ENCODE assay signal across 1 cellular context in the genomic region with DNA sequence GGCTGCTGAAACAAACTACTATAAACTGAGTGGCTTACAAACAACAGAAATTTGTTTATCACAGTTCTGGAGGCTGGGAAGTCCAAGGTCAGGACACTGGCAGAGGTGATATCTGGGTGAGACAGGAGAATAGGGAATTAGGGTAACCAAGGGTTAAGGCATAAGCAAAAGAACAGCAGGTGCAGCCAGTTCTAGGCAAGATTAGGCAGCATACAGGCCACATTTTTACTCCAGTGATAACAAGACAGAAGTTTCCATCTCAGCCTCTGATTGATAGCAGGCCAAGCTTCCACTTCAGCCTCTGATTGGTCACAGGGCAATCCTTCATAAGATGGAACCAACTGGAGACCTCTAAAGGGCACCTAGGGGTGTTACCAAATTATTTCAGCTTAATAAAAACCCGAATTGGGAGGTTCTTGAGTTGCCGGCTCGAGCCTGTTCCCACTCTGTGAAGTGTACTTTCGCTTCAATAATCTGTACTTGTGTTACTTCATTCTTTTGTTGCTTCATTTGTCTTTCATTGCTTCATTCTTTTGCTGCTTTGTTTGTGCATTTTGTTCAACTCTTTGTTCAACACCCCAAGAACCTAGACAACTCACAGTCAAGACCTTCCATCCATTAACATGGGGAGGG.
A peak's percentile ranks its signal among the peaks of the same experiment; 100 is the strongest.
TF ChIP-seq lines count a peak whose summit lies in the region.

No MANE protein-coding gene starts in this region.

TF ChIP-seq in K562, 482 proteins besides CTCF, POLR2A, EP300 and RAD21 (continued from another document and continues in another):
- TF ChIP-seq, protein P1, sequence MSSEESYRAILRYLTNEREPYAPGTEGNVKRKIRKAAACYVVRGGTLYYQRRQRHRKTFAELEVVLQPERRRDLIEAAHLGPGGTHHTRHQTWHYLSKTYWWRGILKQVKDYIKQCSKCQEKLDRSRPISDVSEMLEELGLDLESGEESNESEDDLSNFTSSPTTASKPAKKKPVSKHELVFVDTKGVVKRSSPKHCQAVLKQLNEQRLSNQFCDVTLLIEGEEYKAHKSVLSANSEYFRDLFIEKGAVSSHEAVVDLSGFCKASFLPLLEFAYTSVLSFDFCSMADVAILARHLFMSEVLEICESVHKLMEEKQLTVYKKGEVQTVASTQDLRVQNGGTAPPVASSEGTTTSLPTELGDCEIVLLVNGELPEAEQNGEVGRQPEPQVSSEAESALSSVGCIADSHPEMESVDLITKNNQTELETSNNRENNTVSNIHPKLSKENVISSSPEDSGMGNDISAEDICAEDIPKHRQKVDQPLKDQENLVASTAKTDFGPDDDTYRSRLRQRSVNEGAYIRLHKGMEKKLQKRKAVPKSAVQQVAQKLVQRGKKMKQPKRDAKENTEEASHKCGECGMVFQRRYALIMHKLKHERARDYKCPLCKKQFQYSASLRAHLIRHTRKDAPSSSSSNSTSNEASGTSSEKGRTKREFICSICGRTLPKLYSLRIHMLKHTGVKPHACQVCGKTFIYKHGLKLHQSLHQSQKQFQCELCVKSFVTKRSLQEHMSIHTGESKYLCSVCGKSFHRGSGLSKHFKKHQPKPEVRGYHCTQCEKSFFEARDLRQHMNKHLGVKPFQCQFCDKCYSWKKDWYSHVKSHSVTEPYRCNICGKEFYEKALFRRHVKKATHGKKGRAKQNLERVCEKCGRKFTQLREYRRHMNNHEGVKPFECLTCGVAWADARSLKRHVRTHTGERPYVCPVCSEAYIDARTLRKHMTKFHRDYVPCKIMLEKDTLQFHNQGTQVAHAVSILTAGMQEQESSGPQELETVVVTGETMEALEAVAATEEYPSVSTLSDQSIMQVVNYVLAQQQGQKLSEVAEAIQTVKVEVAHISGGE (CRISPR knock-in tag; IDR thresholded peaks at IDR 0.05): 0 out of 6 replicates have a peak, but pooled peaks of 1 of the 3 experiments have one; percentile 21
- TF ChIP-seq L3MBTL2 (IDR thresholded peaks at IDR 0.05) (no peak), CHCHD3 (CRISPR knock-in tag; IDR thresholded peaks at IDR 0.05) (no peak), RBM25 (IDR thresholded peaks at IDR 0.05; ENCODE audit: low read depth, low read length, severe bottlenecking) (peak; percentile 36), ZC3H8 (IDR thresholded peaks at IDR 0.05) (no peak), NFIX (CRISPR knock-in tag; IDR thresholded peaks at IDR 0.05; ENCODE audit: low read depth) (no peak), NFE2 (IDR thresholded peaks at IDR 0.05; ENCODE audit: low read depth) (no peak), CBFA2T2 (conservative IDR thresholded peaks at IDR 0.05) (peak; percentile 85), ZNF57 (CRISPR knock-in tag; IDR thresholded peaks at IDR 0.05) (no peak), ZNF589 (CRISPR knock-in tag; IDR thresholded peaks at IDR 0.05; ENCODE audit: low read depth) (no peak), KDM1A (IDR thresholded peaks at IDR 0.05) (peak; percentile 25 to 46; a peak in 2 of 4 replicates), PML (IDR thresholded peaks at IDR 0.05; ENCODE audit: low read length) (0 out of 2 replicates have a peak, but pooled peaks have one; percentile 26), SRSF1 (IDR thresholded peaks at IDR 0.05; ENCODE audit: low read depth, low read length) (no peak), NFYB (IDR thresholded peaks at IDR 0.05; ENCODE audit: extremely low read depth, insufficient read length) (peak; percentile 45), BRCA1 (IDR thresholded peaks at IDR 0.05) (no peak), BRCA1 (CRISPR knock-in tag; IDR thresholded peaks at IDR 0.05) (no peak), NFRKB (IDR thresholded peaks at IDR 0.05; ENCODE audit: low read depth) (no peak), CBX1 (IDR thresholded peaks at IDR 0.05; ENCODE audit: low read depth) (no peak), HCFC1 (IDR thresholded peaks at IDR 0.05; ENCODE audit: low read depth, low read length) (no peak), GATA2 (CRISPR knock-in tag; IDR thresholded peaks at IDR 0.05) (peak; percentile 55), FOXK1 (CRISPR knock-in tag; IDR thresholded peaks at IDR 0.05; ENCODE audit: borderline replicate concordance) (no peak), MTA2 (IDR thresholded peaks at IDR 0.05; ENCODE audit: low read depth) (peak; percentile 74), NFATC3 (IDR thresholded peaks at IDR 0.05) (0 out of 2 replicates have a peak, but pooled peaks have one; percentile 57), PTTG1 (tag; IDR thresholded peaks at IDR 0.05; ENCODE audit: low read depth) (no peak), TAL1 (IDR thresholded peaks at IDR 0.05) (peak; percentile 81), ATF7 (IDR thresholded peaks at IDR 0.05) (no peak), ZNF263 (CRISPR knock-in tag; IDR thresholded peaks at IDR 0.05; ENCODE audit: borderline replicate concordance) (no peak), ZNF124 (CRISPR knock-in tag; IDR thresholded peaks at IDR 0.05) (no peak), ZNF23 (CRISPR knock-in tag; IDR thresholded peaks at IDR 0.05) (no peak), ZNF184 (CRISPR knock-in tag; IDR thresholded peaks at IDR 0.05) (no peak), FOSL1 (tag; conservative IDR thresholded peaks at IDR 0.05) (no peak)
- TF ChIP-seq, protein P2, sequence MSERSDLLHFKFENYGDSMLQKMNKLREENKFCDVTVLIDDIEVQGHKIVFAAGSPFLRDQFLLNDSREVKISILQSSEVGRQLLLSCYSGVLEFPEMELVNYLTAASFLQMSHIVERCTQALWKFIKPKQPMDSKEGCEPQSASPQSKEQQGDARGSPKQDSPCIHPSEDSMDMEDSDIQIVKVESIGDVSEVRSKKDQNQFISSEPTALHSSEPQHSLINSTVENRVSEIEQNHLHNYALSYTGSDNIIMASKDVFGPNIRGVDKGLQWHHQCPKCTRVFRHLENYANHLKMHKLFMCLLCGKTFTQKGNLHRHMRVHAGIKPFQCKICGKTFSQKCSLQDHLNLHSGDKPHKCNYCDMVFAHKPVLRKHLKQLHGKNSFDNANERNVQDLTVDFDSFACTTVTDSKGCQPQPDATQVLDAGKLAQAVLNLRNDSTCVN (CRISPR knock-in tag; IDR thresholded peaks at IDR 0.05): no peak
- TF ChIP-seq, protein P3, sequence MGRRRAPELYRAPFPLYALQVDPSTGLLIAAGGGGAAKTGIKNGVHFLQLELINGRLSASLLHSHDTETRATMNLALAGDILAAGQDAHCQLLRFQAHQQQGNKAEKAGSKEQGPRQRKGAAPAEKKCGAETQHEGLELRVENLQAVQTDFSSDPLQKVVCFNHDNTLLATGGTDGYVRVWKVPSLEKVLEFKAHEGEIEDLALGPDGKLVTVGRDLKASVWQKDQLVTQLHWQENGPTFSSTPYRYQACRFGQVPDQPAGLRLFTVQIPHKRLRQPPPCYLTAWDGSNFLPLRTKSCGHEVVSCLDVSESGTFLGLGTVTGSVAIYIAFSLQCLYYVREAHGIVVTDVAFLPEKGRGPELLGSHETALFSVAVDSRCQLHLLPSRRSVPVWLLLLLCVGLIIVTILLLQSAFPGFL (CRISPR knock-in tag; IDR thresholded peaks at IDR 0.05): no peak
- TF ChIP-seq, protein P4, sequence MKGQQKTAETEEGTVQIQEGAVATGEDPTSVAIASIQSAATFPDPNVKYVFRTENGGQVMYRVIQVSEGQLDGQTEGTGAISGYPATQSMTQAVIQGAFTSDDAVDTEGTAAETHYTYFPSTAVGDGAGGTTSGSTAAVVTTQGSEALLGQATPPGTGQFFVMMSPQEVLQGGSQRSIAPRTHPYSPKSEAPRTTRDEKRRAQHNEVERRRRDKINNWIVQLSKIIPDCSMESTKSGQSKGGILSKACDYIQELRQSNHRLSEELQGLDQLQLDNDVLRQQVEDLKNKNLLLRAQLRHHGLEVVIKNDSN (CRISPR knock-in tag; IDR thresholded peaks at IDR 0.05): no peak
- TF ChIP-seq, protein P5, sequence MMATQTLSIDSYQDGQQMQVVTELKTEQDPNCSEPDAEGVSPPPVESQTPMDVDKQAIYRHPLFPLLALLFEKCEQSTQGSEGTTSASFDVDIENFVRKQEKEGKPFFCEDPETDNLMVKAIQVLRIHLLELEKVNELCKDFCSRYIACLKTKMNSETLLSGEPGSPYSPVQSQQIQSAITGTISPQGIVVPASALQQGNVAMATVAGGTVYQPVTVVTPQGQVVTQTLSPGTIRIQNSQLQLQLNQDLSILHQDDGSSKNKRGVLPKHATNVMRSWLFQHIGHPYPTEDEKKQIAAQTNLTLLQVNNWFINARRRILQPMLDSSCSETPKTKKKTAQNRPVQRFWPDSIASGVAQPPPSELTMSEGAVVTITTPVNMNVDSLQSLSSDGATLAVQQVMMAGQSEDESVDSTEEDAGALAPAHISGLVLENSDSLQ (IDR thresholded peaks at IDR 0.05): peak; percentile 91
- TF ChIP-seq, protein P6, sequence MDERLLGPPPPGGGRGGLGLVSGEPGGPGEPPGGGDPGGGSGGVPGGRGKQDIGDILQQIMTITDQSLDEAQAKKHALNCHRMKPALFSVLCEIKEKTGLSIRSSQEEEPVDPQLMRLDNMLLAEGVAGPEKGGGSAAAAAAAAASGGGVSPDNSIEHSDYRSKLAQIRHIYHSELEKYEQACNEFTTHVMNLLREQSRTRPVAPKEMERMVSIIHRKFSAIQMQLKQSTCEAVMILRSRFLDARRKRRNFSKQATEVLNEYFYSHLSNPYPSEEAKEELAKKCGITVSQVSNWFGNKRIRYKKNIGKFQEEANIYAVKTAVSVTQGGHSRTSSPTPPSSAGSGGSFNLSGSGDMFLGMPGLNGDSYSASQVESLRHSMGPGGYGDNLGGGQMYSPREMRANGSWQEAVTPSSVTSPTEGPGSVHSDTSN (CRISPR knock-in tag; IDR thresholded peaks at IDR 0.05; ENCODE audit: low read depth): no peak
- TF ChIP-seq, protein P6 (tag; conservative IDR thresholded peaks at IDR 0.05; ENCODE audit: low read depth): peak; percentile 80
- TF ChIP-seq, protein P7, sequence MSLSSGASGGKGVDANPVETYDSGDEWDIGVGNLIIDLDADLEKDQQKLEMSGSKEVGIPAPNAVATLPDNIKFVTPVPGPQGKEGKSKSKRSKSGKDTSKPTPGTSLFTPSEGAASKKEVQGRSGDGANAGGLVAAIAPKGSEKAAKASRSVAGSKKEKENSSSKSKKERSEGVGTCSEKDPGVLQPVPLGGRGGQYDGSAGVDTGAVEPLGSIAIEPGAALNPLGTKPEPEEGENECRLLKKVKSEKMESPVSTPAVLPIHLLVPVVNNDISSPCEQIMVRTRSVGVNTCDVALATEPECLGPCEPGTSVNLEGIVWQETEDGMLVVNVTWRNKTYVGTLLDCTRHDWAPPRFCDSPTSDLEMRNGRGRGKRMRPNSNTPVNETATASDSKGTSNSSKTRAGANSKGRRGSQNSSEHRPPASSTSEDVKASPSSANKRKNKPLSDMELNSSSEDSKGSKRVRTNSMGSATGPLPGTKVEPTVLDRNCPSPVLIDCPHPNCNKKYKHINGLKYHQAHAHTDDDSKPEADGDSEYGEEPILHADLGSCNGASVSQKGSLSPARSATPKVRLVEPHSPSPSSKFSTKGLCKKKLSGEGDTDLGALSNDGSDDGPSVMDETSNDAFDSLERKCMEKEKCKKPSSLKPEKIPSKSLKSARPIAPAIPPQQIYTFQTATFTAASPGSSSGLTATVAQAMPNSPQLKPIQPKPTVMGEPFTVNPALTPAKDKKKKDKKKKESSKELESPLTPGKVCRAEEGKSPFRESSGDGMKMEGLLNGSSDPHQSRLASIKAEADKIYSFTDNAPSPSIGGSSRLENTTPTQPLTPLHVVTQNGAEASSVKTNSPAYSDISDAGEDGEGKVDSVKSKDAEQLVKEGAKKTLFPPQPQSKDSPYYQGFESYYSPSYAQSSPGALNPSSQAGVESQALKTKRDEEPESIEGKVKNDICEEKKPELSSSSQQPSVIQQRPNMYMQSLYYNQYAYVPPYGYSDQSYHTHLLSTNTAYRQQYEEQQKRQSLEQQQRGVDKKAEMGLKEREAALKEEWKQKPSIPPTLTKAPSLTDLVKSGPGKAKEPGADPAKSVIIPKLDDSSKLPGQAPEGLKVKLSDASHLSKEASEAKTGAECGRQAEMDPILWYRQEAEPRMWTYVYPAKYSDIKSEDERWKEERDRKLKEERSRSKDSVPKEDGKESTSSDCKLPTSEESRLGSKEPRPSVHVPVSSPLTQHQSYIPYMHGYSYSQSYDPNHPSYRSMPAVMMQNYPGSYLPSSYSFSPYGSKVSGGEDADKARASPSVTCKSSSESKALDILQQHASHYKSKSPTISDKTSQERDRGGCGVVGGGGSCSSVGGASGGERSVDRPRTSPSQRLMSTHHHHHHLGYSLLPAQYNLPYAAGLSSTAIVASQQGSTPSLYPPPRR (CRISPR knock-in tag; IDR thresholded peaks at IDR 0.05; ENCODE audit: borderline replicate concordance): no peak
- TF ChIP-seq, protein P8, sequence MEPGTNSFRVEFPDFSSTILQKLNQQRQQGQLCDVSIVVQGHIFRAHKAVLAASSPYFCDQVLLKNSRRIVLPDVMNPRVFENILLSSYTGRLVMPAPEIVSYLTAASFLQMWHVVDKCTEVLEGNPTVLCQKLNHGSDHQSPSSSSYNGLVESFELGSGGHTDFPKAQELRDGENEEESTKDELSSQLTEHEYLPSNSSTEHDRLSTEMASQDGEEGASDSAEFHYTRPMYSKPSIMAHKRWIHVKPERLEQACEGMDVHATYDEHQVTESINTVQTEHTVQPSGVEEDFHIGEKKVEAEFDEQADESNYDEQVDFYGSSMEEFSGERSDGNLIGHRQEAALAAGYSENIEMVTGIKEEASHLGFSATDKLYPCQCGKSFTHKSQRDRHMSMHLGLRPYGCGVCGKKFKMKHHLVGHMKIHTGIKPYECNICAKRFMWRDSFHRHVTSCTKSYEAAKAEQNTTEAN (CRISPR knock-in tag; IDR thresholded peaks at IDR 0.05): no peak
- TF ChIP-seq, protein P9, sequence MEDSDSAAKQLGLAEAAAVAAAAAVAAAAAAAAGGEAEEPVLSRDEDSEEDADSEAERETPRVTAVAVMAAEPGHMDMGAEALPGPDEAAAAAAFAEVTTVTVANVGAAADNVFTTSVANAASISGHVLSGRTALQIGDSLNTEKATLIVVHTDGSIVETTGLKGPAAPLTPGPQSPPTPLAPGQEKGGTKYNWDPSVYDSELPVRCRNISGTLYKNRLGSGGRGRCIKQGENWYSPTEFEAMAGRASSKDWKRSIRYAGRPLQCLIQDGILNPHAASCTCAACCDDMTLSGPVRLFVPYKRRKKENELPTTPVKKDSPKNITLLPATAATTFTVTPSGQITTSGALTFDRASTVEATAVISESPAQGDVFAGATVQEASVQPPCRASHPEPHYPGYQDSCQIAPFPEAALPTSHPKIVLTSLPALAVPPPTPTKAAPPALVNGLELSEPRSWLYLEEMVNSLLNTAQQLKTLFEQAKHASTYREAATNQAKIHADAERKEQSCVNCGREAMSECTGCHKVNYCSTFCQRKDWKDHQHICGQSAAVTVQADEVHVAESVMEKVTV (CRISPR knock-in tag; IDR thresholded peaks at IDR 0.05): no peak
- TF ChIP-seq, protein P10, sequence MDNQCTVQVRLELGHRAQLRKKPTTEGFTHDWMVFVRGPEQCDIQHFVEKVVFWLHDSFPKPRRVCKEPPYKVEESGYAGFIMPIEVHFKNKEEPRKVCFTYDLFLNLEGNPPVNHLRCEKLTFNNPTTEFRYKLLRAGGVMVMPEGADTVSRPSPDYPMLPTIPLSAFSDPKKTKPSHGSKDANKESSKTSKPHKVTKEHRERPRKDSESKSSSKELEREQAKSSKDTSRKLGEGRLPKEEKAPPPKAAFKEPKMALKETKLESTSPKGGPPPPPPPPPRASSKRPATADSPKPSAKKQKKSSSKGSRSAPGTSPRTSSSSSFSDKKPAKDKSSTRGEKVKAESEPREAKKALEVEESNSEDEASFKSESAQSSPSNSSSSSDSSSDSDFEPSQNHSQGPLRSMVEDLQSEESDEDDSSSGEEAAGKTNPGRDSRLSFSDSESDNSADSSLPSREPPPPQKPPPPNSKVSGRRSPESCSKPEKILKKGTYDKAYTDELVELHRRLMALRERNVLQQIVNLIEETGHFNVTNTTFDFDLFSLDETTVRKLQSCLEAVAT (IDR thresholded peaks at IDR 0.05): 0 out of 4 replicates have a peak, but pooled peaks of 1 of the 2 experiments have one; percentile 33
